13 cellular contexts compared by ENCODE assay signal in the genomic region with DNA sequence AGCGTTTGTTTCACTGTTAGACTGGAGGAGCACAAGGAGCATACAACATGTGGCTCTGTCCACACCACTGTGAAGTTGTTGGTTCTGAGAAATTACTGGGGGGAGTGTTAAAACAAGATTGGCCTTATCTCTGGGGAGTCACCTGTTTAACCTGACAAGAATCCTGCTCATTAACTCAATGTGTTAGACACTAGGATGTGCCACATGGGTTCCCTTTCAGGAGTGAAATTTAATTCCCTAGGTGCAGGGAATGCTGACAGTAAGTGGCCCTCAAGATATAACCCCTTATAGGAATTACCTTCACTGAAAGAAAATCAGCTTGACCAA. TPM values are rescaled to one million over a fixed set of nuclear protein-coding genes. Genes with fewer than 3 reads are reported as not detected.
"Had no signal": no experiment of that assay in that cellular context is flagged by ENCODE, and none has a peak within 500 bp of the region (broad histone marks: within the 10 kb centered on the region; RNA-seq: fewer than 3 reads in every experiment).

No MANE protein-coding gene starts in this region.

- H3K4me3 ChIP-seq: colonic mucosa, ovary, transverse colon had no signal

- H3K9me3 ChIP-seq: colonic mucosa, ovary, transverse colon had no signal

- DNase-seq: activated CD4-positive, alpha-beta T cell treated with anti-CD3 and anti-CD28 coated beads, Interleukin-2, amount 10 ng/mL, durations not matched to agents 24 days and 14 days; activated CD8-positive, alpha-beta memory T cell treated with anti-CD3 and anti-CD28 coated beads, Interleukin-2, amount 50 U/mL, for 4 hours; activated CD8-positive, alpha-beta T cell treated with anti-CD3 and anti-CD28 coated beads, Interleukin-2, amount 10 ng/mL, durations not matched to agents 7 days and 5 days; activated gamma-delta T cell; activated T-cell treated with anti-CD3 and anti-CD28 coated beads, Interleukin-2, amount 50 U/mL, for 48 hours; colonic mucosa; foreskin keratinocyte; immature natural killer cell; ovary; stimulated activated naive CD4-positive, alpha-beta T cell; substantia nigra; T-helper 17 cell; transverse colon had no signal

- H3K27ac ChIP-seq: ovary had no signal

- H3K36me3 ChIP-seq: ovary had no signal

- H3K4me1 ChIP-seq: colonic mucosa had no signal

- H3K27me3 ChIP-seq: colonic mucosa, foreskin keratinocyte, ovary, transverse colon had no signal

RNA-seq across cellular contexts. Expression of gene WNT2B, which starts 45.8 kb away (rescaled TPM):
- total RNA-seq: activated CD4-positive, alpha-beta T cell treated with anti-CD3 and anti-CD28 coated beads, Interleukin-2, amount 10 ng/mL, durations not matched to agents 24 days and 14 days; activated CD8-positive, alpha-beta T cell treated with anti-CD3 and anti-CD28 coated beads, Interleukin-2, amount 10 ng/mL, durations not matched to agents 7 days and 5 days had no signal
